In the genomic region with DNA sequence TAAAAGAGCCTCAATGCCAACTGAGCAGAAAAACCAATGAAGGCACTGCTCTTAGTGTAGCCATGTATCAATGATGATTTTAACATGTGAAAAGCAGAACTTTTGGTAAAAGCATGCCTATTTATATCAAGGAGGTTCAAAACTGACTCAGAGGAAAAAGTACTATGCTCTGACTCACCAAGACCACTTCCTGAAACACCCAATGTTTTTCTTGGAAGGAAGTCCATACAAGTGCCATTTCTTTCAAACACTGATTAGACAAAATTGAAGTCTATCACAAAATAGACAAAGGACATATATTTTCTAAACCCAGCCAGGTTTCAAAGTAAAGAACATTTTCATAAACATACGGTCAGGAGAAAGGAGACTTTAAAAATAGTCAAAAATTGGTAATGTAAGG, we compare ENCODE assay signal across 9 cellular contexts.
A peak's percentile ranks its signal among the peaks of the same experiment; 100 is the strongest.
DNase-seq lines count a peak whose midpoint lies in the region; ATAC-seq, FAIRE-seq and TF ChIP-seq lines count a peak whose summit lies in the region.
"Had no signal": no experiment of that assay in that cellular context is flagged by ENCODE, and none has a peak within 500 bp of the region (broad histone marks: within the 10 kb centered on the region; RNA-seq: fewer than 3 reads in every experiment).

No MANE protein-coding gene starts in this region.

- H3K27ac Mint-ChIP-seq in endothelial cell (ENCODE audit: unreplicated experiment) = peak overlapping the region; percentile 46
- H3K27ac Mint-ChIP-seq: naive B cell had no signal

- no peak for FAIRE-seq in pancreas (lab: Jason Lieb, UNC)

- H3K9me3 Mint-ChIP-seq in endothelial cell (ENCODE audit: unreplicated experiment) = no peaks in the 10 kb centered on the region
- H3K9me3 Mint-ChIP-seq: naive B cell had no signal

- no peaks in the 10 kb centered on the region for H3K9me3 ChIP-seq in OCI-LY3 (ENCODE audit: insufficient read depth, low read length)
- H3K9me3 ChIP-seq in pancreas = no peaks in the 10 kb centered on the region

- H3K27ac ChIP-seq in OCI-LY3 (ENCODE audit: low read length) (no peak overlapping the region), pancreas (peak overlapping the region in 2 of 4 donors; percentile 11 to 38)

- H3K4me2 ChIP-seq in OCI-LY3 (ENCODE audit: low read length) = peak overlapping the region; percentile 35

- peaks cover 32% of the 10 kb centered on the region for H3K4me1 ChIP-seq in OCI-LY3 (ENCODE audit: low read length)
- peaks cover 0 to 27% (median 4%) of the 10 kb centered on the region in 3 donors for H3K4me1 ChIP-seq in pancreas

- no peak overlapping the region for H3K4me3 Mint-ChIP-seq in endothelial cell (ENCODE audit: unreplicated experiment)
- H3K4me3 Mint-ChIP-seq: naive B cell had no signal

- ATAC-seq in GM21825 (IDR thresholded peaks at IDR 0.05; ENCODE audit: unreplicated experiment) (peak; percentile 72), pancreas (peak; percentile 53 to 90 (median 76)), HG03460 (IDR thresholded peaks at IDR 0.05; ENCODE audit: unreplicated experiment) (no peak)

- 46 to 60% methylated on average over 1 of the region's 1 CpG for WGBS in pancreas, 2 donors

- no peak overlapping the region for H3K4me3 ChIP-seq in OCI-LY3 (ENCODE audit: low read length)
- no peak overlapping the region for H3K4me3 ChIP-seq in pancreas

- DNase-seq in GM04503 (ENCODE audit: low read depth) (peak; percentile 70), endothelial cell (ENCODE audit: low spot score) (no peak), pancreas (no peak), NCI-H774 (lab: John Stamatoyannopoulos, UW) (no peak), NCI-H526 treated with DMSO at 0.1 percent for 48 hours (lab: John Stamatoyannopoulos, UW) (no peak)
- DNase-seq: naive B cell had no signal

- H3K36me3 Mint-ChIP-seq in endothelial cell (ENCODE audit: low read depth, unreplicated experiment) = no peaks in the 10 kb centered on the region
- H3K36me3 Mint-ChIP-seq: naive B cell had no signal

- H3K27me3 Mint-ChIP-seq in endothelial cell (ENCODE audit: unreplicated experiment) = no peaks in the 10 kb centered on the region

- no peak for TF ChIP-seq CTCF in OCI-LY3 (IDR thresholded peaks at IDR 0.05; ENCODE audit: low read depth, low read length)
- TF ChIP-seq CTCF in endothelial cell (IDR thresholded peaks at IDR 0.05; ENCODE audit: unreplicated experiment) = no peak
- no peak for TF ChIP-seq CTCF in pancreas (IDR thresholded peaks at IDR 0.05)

- peaks cover 28% of the 10 kb centered on the region for H3K4me1 Mint-ChIP-seq in endothelial cell (ENCODE audit: unreplicated experiment)
- H3K4me1 Mint-ChIP-seq: naive B cell had no signal

- H4K20me1 ChIP-seq in OCI-LY3 (ENCODE audit: insufficient read depth, low read length) = no peaks in the 10 kb centered on the region

- no peak overlapping the region for H3K9ac ChIP-seq in OCI-LY3 (ENCODE audit: low read length)

- H2AFZ ChIP-seq in OCI-LY3 (ENCODE audit: low read depth, low read length) = no peak overlapping the region

- no peaks in the 10 kb centered on the region for H3K36me3 ChIP-seq in OCI-LY3 (replicated peaks; ENCODE audit: low read depth, low read length)
- H3K36me3 ChIP-seq in pancreas = no peaks in the 10 kb centered on the region

- no peaks in the 10 kb centered on the region for H3K79me2 ChIP-seq in OCI-LY3 (ENCODE audit: low read length)

- H3K27me3 ChIP-seq in OCI-LY3 (ENCODE audit: low read depth, low read length) (no peaks in the 10 kb centered on the region), pancreas (no peaks in the 10 kb centered on the region)

- intact Hi-C loops in pancreas (cut with DNase I) = no loop called here
